In the genomic region with DNA sequence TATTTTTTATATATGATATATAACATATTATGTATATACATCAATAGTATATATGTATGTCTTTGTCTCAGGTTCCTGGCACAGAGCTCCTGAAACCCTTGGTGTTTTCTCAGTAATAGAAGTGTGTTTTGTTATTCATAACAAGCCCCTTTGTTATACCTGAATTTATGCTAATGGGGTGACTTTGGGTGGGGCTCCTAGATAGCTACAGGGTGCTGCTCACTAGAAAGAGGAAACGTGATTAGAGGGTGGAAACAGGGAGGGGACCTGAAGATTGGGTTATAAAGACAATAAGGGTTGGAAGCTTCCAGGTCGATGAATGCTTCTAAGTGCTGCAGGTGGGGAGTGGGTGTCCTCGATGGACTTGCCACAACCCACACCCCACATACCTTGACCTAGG, we compare ENCODE assay signal across 1 cellular context.
TF ChIP-seq lines count a peak whose summit lies in the region.

No MANE protein-coding gene starts in this region.

TF ChIP-seq in GM23338, 12 proteins besides CTCF, POLR2A, EP300 and RAD21 (continued from another document):
- TF ChIP-seq, protein P1, sequence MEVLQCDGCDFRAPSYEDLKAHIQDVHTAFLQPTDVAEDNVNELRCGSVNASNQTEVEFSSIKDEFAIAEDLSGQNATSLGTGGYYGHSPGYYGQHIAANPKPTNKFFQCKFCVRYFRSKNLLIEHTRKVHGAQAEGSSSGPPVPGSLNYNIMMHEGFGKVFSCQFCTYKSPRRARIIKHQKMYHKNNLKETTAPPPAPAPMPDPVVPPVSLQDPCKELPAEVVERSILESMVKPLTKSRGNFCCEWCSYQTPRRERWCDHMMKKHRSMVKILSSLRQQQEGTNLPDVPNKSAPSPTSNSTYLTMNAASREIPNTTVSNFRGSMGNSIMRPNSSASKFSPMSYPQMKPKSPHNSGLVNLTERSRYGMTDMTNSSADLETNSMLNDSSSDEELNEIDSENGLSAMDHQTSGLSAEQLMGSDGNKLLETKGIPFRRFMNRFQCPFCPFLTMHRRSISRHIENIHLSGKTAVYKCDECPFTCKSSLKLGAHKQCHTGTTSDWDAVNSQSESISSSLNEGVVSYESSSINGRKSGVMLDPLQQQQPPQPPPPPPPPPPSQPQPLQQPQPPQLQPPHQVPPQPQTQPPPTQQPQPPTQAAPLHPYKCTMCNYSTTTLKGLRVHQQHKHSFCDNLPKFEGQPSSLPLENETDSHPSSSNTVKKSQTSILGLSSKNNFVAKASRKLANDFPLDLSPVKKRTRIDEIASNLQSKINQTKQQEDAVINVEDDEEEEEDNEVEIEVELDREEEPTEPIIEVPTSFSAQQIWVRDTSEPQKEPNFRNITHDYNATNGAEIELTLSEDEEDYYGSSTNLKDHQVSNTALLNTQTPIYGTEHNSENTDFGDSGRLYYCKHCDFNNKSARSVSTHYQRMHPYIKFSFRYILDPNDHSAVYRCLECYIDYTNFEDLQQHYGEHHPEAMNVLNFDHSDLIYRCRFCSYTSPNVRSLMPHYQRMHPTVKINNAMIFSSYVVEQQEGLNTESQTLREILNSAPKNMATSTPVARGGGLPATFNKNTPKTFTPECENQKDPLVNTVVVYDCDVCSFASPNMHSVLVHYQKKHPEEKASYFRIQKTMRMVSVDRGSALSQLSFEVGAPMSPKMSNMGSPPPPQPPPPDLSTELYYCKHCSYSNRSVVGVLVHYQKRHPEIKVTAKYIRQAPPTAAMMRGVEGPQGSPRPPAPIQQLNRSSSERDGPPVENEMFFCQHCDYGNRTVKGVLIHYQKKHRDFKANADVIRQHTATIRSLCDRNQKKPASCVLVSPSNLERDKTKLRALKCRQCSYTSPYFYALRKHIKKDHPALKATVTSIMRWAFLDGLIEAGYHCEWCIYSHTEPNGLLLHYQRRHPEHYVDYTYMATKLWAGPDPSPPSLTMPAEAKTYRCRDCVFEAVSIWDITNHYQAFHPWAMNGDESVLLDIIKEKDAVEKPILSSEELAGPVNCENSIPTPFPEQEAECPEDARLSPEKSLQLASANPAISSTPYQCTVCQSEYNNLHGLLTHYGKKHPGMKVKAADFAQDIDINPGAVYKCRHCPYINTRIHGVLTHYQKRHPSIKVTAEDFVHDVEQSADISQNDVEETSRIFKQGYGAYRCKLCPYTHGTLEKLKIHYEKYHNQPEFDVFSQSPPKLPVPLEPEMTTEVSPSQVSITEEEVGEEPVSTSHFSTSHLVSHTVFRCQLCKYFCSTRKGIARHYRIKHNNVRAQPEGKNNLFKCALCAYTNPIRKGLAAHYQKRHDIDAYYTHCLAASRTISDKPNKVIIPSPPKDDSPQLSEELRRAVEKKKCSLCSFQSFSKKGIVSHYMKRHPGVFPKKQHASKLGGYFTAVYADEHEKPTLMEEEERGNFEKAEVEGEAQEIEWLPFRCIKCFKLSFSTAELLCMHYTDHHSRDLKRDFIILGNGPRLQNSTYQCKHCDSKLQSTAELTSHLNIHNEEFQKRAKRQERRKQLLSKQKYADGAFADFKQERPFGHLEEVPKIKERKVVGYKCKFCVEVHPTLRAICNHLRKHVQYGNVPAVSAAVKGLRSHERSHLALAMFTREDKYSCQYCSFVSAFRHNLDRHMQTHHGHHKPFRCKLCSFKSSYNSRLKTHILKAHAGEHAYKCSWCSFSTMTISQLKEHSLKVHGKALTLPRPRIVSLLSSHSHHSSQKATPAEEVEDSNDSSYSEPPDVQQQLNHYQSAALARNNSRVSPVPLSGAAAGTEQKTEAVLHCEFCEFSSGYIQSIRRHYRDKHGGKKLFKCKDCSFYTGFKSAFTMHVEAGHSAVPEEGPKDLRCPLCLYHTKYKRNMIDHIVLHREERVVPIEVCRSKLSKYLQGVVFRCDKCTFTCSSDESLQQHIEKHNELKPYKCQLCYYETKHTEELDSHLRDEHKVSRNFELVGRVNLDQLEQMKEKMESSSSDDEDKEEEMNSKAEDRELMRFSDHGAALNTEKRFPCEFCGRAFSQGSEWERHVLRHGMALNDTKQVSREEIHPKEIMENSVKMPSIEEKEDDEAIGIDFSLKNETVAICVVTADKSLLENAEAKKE (CRISPR knock-in tag; IDR thresholded peaks at IDR 0.05), result no peak
- TF ChIP-seq ZNF331 (CRISPR knock-in tag; IDR thresholded peaks at IDR 0.05; ENCODE audit: low read depth) (no peak), STAT1 (IDR thresholded peaks at IDR 0.05; ENCODE audit: unreplicated experiment) (no peak)
